Comparison of ENCODE assay signal across 24 cellular contexts in the genomic region with DNA sequence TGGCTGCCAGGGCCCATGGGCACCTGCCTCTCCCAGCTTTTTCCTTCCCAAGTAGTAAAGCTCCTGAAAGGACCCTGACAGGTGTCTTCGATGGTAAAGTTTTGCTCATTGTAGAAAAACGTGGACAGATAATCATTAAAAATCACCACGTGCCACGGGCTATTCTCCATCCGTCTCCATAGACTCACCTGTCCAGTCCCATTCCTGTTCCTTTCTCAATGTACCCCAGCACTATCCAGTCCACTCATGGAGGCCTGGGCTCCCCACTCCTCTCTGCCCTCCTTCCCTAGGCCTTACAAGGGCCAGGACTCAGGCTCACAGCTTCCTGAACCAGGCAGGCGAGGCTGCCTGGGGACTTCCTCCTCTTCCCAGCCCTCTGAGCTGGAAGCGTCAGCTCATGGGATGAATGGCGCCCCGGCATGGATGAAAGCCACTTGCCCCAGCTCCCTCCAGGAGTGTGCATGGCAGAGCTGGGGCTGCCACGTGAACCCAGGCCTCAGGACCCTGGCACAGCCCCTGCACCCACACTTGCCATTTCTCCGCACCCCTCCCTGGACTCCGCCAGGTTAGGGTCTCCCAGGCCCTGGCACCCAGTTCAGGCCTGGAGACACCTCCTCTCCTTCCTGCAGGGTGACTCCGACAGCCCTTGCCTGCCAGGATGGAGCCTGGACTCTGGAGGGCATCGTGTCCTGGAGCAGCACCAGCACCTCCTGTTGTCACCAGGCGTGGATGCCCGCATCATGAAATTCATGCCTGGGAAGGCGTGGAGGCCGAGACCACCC. TPM values are rescaled to one million over a fixed set of nuclear protein-coding genes. Genes with fewer than 3 reads are reported as not detected.
DNase-seq lines count a peak whose midpoint lies in the region; ATAC-seq and TF ChIP-seq lines count a peak whose summit lies in the region.
"Had no signal": no experiment of that assay in that cellular context is flagged by ENCODE, and none has a peak within 500 bp of the region (broad histone marks: within the 10 kb centered on the region; RNA-seq: fewer than 3 reads in every experiment).

No MANE protein-coding gene starts in this region.

- peak; percentile 3 for ATAC-seq in Panc1
- no peak for ATAC-seq in GM19351 (IDR thresholded peaks at IDR 0.05; ENCODE audit: unreplicated experiment)
- ATAC-seq: natural killer cell had no signal

- H3K27me3 ChIP-seq in H7 (ENCODE audit: control insufficient read depth, insufficient read depth, low read length) (no peaks in the 10 kb centered on the region), Panc1 (ENCODE audit: control insufficient read depth, insufficient read depth, low read length) (no peaks in the 10 kb centered on the region)
- H3K27me3 ChIP-seq: tibial artery had no signal

- H3K27me3 Mint-ChIP-seq in osteocyte (ENCODE audit: unreplicated experiment): no peaks in the 10 kb centered on the region

- DNase-seq in H7: peak; percentile 78
- DNase-seq in Panc1 (ENCODE audit: low read depth, low spot score): no peak
- peak; percentile 40 for DNase-seq in iPS-NIHi11 (ENCODE audit: low spot score)
- no peak for DNase-seq in osteocyte (ENCODE audit: extremely low spot score, unreplicated experiment)
- no peak for DNase-seq in GM10248 (ENCODE audit: extremely low spot score)
- DNase-seq in KBM-7: no peak
- DNase-seq: activated CD4-positive, alpha-beta T cell treated with anti-CD3 and anti-CD28 coated beads, Interleukin-2, amount 50 U/mL, for 1 hour; activated CD8-positive, alpha-beta memory T cell treated with anti-CD3 and anti-CD28 coated beads, Interleukin-2, amount 50 U/mL, for 48 hours; activated effector memory CD4-positive, alpha-beta T cell treated with Interleukin-2 at 50 U/mL for 16 hours; cortex of kidney; EL; MV-4-11; natural killer cell; NCI-H1694 treated with DMSO at 0.1 percent for 48 hours; NCI-H774; small intestine; stimulated activated CD4-positive, alpha-beta T cell treated with anti-CD3 and anti-CD28 coated beads, Interleukin-2, amount 100 ng/mL, for 48 hours had no signal

- no TSS peak for BruUV-seq in Panc1 (replicated peaks; lab: Mats Ljungman, UMichigan)

- peak overlapping the region; percentile 18 for H3K27ac Mint-ChIP-seq in osteocyte (ENCODE audit: unreplicated experiment)
- H3K27ac Mint-ChIP-seq: natural killer cell; stimulated activated naive CD8-positive, alpha-beta T cell treated with anti-CD3 and anti-CD28 coated beads, Interleukin-15, Interleukin-2, amounts not matched to agents 100 ng/mL and 50 ng/mL, for 24 hours had no signal

- no peak overlapping the region for H3K4me3 Mint-ChIP-seq in osteocyte (ENCODE audit: unreplicated experiment)
- H3K4me3 Mint-ChIP-seq: natural killer cell; stimulated activated naive CD8-positive, alpha-beta T cell treated with anti-CD3 and anti-CD28 coated beads, Interleukin-15, Interleukin-2, amounts not matched to agents 100 ng/mL and 50 ng/mL, for 24 hours had no signal

- H3K9me3 Mint-ChIP-seq in osteocyte (ENCODE audit: unreplicated experiment): no peaks in the 10 kb centered on the region
- H3K9me3 Mint-ChIP-seq: natural killer cell; stimulated activated naive CD8-positive, alpha-beta T cell treated with anti-CD3 and anti-CD28 coated beads, Interleukin-15, Interleukin-2, amounts not matched to agents 100 ng/mL and 50 ng/mL, for 24 hours had no signal

- intact Hi-C loops in Panc1 (cut with micrococcal nuclease; ENCODE audit: unreplicated experiment): no loop called here

- in situ Hi-C loops in Panc1 (cut with HindIII; ENCODE audit: low pct_unique_long_range_greater_than_20kb, low sequenced_read_pairs): no loop called here
- in situ Hi-C loops in KBM-7 (cut with MboI; ENCODE audit: low pct_unique_long_range_greater_than_20kb, low sequenced_read_pairs): no loop called here

- TF ChIP-seq CTCF in Panc1 (IDR thresholded peaks at IDR 0.05) (no peak), osteocyte (IDR thresholded peaks at IDR 0.05) (no peak), GM10248 (IDR thresholded peaks at IDR 0.05; ENCODE audit: control extremely low read depth, extremely low read depth, low read depth, missing control alignments) (no peak)

- peaks cover 3% of the 10 kb centered on the region; the same call in 1 of the 2 replicates for H3K4me1 ChIP-seq in Panc1 (ENCODE audit: control insufficient read depth, insufficient read depth, low read length)
- H3K4me1 ChIP-seq: breast epithelium, prostate gland had no signal

- CTCF ChIA-PET in Panc1 (lab: Charles Lee) (no interaction called here), GM10248 (lab: Yijun Ruan, JAX) (interaction anchor here (1.7 to 2.3 kb wide), 3 partner anchors 10 to 174 kb away, joined by 6 to 11 read pairs (median 6); no protein-coding TSS in a partner anchor)

- POLR2A ChIA-PET in Panc1 (lab: Charles Lee): no interaction called here
- POLR2A ChIA-PET in GM10248 (lab: Yijun Ruan, JAX): no interaction called here

- H3K4me1 Mint-ChIP-seq in osteocyte (ENCODE audit: unreplicated experiment): peaks cover 15% of the 10 kb centered on the region
- H3K4me1 Mint-ChIP-seq: natural killer cell had no signal

- H3K4me3 ChIP-seq in H7 (ENCODE audit: insufficient read depth, low read depth, low read length) (no peak overlapping the region), Panc1 (ENCODE audit: low read depth in 2 of 2, low read length in 2 of 2) (no peak overlapping the region)
- H3K4me3 ChIP-seq: breast epithelium, prostate gland, tibial artery had no signal

- peaks cover 7% of the 10 kb centered on the region for H3K36me3 ChIP-seq in H7 (replicated peaks; ENCODE audit: control insufficient read depth, insufficient read depth, low read length)
- peaks cover 4% of the 10 kb centered on the region; the same call in 1 of the 2 replicates for H3K36me3 ChIP-seq in Panc1 (ENCODE audit: control insufficient read depth, insufficient read depth, low read length)
- H3K36me3 ChIP-seq: breast epithelium had no signal

- H3K36me3 Mint-ChIP-seq in osteocyte (ENCODE audit: unreplicated experiment): peaks cover 20% of the 10 kb centered on the region
- H3K36me3 Mint-ChIP-seq: natural killer cell had no signal

- H3K9me3 ChIP-seq in Panc1 (ENCODE audit: control insufficient read depth, insufficient read depth, low read depth, low read length): no peaks in the 10 kb centered on the region
- H3K9me3 ChIP-seq: breast epithelium, prostate gland, tibial artery had no signal

- H3K27ac ChIP-seq in Panc1 (ENCODE audit: low read length): no peak overlapping the region
- H3K27ac ChIP-seq: breast epithelium, prostate gland, tibial artery had no signal

RNA-seq across cellular contexts. Expression of a gene that starts 8.8 kb away (rescaled TPM):
- not detected in 2 replicates for total RNA-seq in H7 (2014; rRNA removed; shearing (Covaris generic))
- total RNA-seq in Panc1 (2021; ENCODE audit: unreplicated experiment) (2.7 TPM), osteocyte (not detected in 2 replicates)
- not detected for polyA plus RNA-seq in Panc1 (2012; ENCODE audit: insufficient read length)
- total RNA-seq: breast epithelium; natural killer cell; OCI-LY7; T-helper 1 cell treated with Interleukin-12 subunit alpha and Interleukin-12 subunit beta and Interleukin-4 antibody, amounts not matched to agents 30 ng/mL and 1 ng/mL, for 36 hours had no signal

RNA-seq across cellular contexts. Expression of a gene that starts 20.6 kb away (rescaled TPM):
- not detected in 2 replicates for total RNA-seq in H7 (2014; rRNA removed; shearing (Covaris generic))
- 5.0 TPM for total RNA-seq in Panc1 (2021; ENCODE audit: unreplicated experiment)
- polyA plus RNA-seq in Panc1 (2012; ENCODE audit: insufficient read length): not detected
- total RNA-seq in osteocyte: not detected in 2 replicates
- total RNA-seq: breast epithelium; natural killer cell; OCI-LY7; prostate gland; T-helper 1 cell treated with Interleukin-12 subunit alpha and Interleukin-12 subunit beta and Interleukin-4 antibody, amounts not matched to agents 30 ng/mL and 1 ng/mL, for 36 hours had no signal

RNA-seq across cellular contexts. Expression of a gene that starts 23.9 kb away (rescaled TPM):
- total RNA-seq in H7 (2014; rRNA removed; shearing (Covaris generic)): 63.0 and 68.4 TPM in 2 replicates
- total RNA-seq in Panc1 (2021; ENCODE audit: unreplicated experiment) (120 TPM), osteocyte (126 and 138 TPM in 2 replicates)
- 112 TPM for polyA plus RNA-seq in Panc1 (2012; ENCODE audit: insufficient read length)
- total RNA-seq: natural killer cell; T-helper 1 cell treated with Interleukin-12 subunit alpha and Interleukin-12 subunit beta and Interleukin-4 antibody, amounts not matched to agents 30 ng/mL and 1 ng/mL, for 36 hours had no signal

Comparison
In these comparisons a context has a peak if more than half of its experiments do, and no peak if none do; other contexts are left out.
1. DNase-seq: peak in H7 (single experiment) and iPS-NIHi11 (single experiment); none in Panc1 (single experiment), osteocyte (single experiment), GM10248 (single experiment) and KBM-7 (single experiment).